In the genomic region with DNA sequence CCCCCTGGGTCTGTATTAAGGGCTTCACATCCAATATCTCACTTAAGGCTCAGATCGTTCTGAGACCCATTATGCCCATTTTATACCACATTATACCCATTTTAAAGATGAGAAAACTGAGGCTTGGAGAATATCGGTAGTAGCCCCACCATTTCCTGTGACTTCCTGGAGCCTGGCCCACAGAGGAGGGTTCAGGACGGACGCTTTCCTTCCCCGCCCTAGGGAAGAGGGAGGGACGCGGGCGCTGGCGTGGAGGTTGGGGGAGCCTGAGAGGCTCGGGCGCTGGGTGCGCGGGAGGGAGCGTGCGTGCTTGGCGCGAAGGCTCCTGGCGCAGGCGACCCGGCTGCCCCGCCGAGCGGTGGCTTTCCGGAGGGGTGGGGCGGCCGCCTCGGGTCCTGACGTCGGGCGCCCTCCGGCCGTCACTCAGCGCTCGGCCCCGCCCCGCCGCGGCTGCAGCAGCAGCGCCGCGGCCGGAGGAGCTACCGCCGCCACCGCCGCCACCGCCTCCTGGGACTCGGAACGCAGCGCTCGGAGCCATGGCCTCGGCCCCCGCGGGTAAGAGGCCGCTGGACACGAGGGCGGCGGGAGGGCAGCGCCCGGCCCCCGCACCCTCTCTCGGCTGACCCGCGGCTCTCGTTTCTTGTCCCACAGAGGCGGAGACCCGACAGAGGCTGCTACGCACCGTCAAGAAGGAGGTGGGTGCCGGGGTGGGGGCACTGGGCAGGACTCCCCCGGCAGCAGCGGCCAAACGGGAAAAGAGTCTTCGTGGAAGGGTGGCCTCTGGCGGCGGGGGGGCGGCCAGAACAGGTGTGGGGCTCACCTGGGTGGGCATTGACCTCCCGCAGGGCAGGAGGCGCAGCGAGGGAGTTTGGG, we compare ENCODE assay signal across 8 cellular contexts. TPM values are rescaled to one million over a fixed set of nuclear protein-coding genes. Genes with fewer than 3 reads are reported as not detected.
DNase-seq lines count a peak whose midpoint lies in the region; ATAC-seq and TF ChIP-seq lines count a peak whose summit lies in the region.

A gene with protein sequence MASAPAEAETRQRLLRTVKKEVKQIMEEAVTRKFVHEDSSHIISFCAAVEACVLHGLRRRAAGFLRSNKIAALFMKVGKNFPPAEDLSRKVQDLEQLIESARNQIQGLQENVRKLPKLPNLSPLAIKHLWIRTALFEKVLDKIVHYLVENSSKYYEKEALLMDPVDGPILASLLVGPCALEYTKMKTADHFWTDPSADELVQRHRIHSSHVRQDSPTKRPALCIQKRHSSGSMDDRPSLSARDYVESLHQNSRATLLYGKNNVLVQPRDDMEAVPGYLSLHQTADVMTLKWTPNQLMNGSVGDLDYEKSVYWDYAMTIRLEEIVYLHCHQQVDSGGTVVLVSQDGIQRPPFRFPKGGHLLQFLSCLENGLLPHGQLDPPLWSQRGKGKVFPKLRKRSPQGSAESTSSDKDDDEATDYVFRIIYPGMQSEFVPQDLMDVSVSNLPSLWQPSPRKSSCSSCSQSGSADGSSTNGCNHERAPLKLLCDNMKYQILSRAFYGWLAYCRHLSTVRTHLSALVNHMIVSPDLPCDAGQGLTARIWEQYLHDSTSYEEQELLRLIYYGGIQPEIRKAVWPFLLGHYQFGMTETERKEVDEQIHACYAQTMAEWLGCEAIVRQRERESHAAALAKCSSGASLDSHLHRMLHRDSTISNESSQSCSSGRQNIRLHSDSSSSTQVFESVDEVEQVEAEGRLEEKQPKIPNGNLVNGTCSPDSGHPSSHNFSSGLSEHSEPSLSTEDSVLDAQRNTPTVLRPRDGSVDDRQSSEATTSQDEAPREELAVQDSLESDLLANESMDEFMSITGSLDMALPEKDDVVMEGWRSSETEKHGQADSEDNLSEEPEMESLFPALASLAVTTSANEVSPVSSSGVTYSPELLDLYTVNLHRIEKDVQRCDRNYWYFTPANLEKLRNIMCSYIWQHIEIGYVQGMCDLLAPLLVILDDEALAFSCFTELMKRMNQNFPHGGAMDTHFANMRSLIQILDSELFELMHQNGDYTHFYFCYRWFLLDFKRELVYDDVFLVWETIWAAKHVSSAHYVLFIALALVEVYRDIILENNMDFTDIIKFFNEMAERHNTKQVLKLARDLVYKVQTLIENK (plus strand): TSS at position 422 of the 873 bp plus-strand sequence. CDS start 115 bp downstream, at position 537.

- H3K4me3 Mint-ChIP-seq in stimulated activated naive CD8-positive, alpha-beta T cell treated with anti-CD3 and anti-CD28 coated beads, Interleukin-15, Interleukin-2, amounts not matched to agents 100 ng/mL and 50 ng/mL, for 24 hours: peak within 1 kb of the TSS; percentile 57

- no peaks in the 10 kb centered on the region for H3K36me3 ChIP-seq in ES-I3 (ENCODE audit: insufficient read depth, low read length)
- H3K36me3 ChIP-seq in HUES48 (ENCODE audit: control insufficient read depth, insufficient read depth, low read length): no peaks in the 10 kb centered on the region
- H3K36me3 ChIP-seq in neural cell (ENCODE audit: insufficient read depth, low read length): no peaks in the 10 kb centered on the region

- CTCF ChIA-PET in RWPE1 (lab: Yijun Ruan, JAX): no interaction called here

- H3K9me3 ChIP-seq in ES-I3 (ENCODE audit: control insufficient read depth, insufficient read depth, low read length): no peaks in the 10 kb centered on the region
- H3K9me3 ChIP-seq in HUES48 (ENCODE audit: control insufficient read depth, insufficient read depth, low read length): no peaks in the 10 kb centered on the region
- no peaks in the 10 kb centered on the region for H3K9me3 ChIP-seq in neural cell (ENCODE audit: low read length)

- no peak within 1 kb of the TSS for H3K27ac Mint-ChIP-seq in stimulated activated naive CD8-positive, alpha-beta T cell treated with anti-CD3 and anti-CD28 coated beads, Interleukin-15, Interleukin-2, amounts not matched to agents 100 ng/mL and 50 ng/mL, for 24 hours

- POLR2A ChIA-PET in RWPE1 (lab: Yijun Ruan, JAX; ENCODE audit: low non-redundant PET): no interaction called here

- no peaks in the 10 kb centered on the region for H3K9me2 ChIP-seq in neural cell (ENCODE audit: insufficient read depth, low read length)

- no peak for TF ChIP-seq CTCF in RWPE1 (conservative IDR thresholded peaks at IDR 0.05; ENCODE audit: low read depth)
- no peak for TF ChIP-seq CTCF in foreskin keratinocyte (conservative IDR thresholded peaks at IDR 0.05)
- TF ChIP-seq CTCF in neural cell (IDR thresholded peaks at IDR 0.05; ENCODE audit: poor library complexity, severe bottlenecking): peak; percentile 26

- peaks cover 27% of the 10 kb centered on the region for H3K4me1 Mint-ChIP-seq in stimulated activated naive CD8-positive, alpha-beta T cell treated with anti-CD3 and anti-CD28 coated beads, Interleukin-15, Interleukin-2, amounts not matched to agents 100 ng/mL and 50 ng/mL, for 24 hours (ENCODE audit: low read depth)

- H3K9me3 Mint-ChIP-seq in stimulated activated naive CD8-positive, alpha-beta T cell treated with anti-CD3 and anti-CD28 coated beads, Interleukin-15, Interleukin-2, amounts not matched to agents 100 ng/mL and 50 ng/mL, for 24 hours: no peaks in the 10 kb centered on the region

- H2AFZ ChIP-seq in neural cell (ENCODE audit: low read depth, low read length): peak within 1 kb of the TSS; percentile 90

- H3K9ac ChIP-seq in ES-I3 (ENCODE audit: low read depth, low read length) (peak within 1 kb of the TSS; percentile 74), HUES48 (ENCODE audit: low read depth, low read length) (peak within 1 kb of the TSS; percentile 32; the same call in 1 of the 2 replicates), neural cell (ENCODE audit: low read length) (peak within 1 kb of the TSS; percentile 83)

- H3K4me2 ChIP-seq in neural cell (ENCODE audit: low read length): peak within 1 kb of the TSS; percentile 60

- H3K4me1 ChIP-seq in ES-I3 (ENCODE audit: insufficient read depth, low read length) (peaks cover 7% of the 10 kb centered on the region), HUES48 (ENCODE audit: control insufficient read depth, insufficient read depth, low read length) (no peaks in the 10 kb centered on the region), foreskin keratinocyte (no peaks in the 10 kb centered on the region)

- DNase-seq in RWPE1 (ENCODE audit: low spot score) (peak; percentile 67), foreskin keratinocyte (peak in 1 of 2 donors; percentile 18), OCI-M2 (lab: John Stamatoyannopoulos, UW; ENCODE audit: unreplicated experiment) (no peak)
- peak; percentile 90 for DNase-seq in activated effector memory CD4-positive, alpha-beta T cell treated with anti-CD3 and anti-CD28 coated beads, Interleukin-2, amount 50 U/mL, for 16 hours

- ATAC-seq in foreskin keratinocyte: peak; percentile 72

- no peak for TF ChIP-seq EP300 in neural cell (conservative IDR thresholded peaks at IDR 0.05; ENCODE audit: poor library complexity, severe bottlenecking)

- H3K4me3 ChIP-seq in HUES48 (ENCODE audit: low read depth, low read length) (peak within 1 kb of the TSS; percentile 79), neural cell (ENCODE audit: low read length) (peak within 1 kb of the TSS; percentile 88)

- peaks cover 6% of the 10 kb centered on the region for H3F3A ChIP-seq in neural cell (ENCODE audit: insufficient read depth, low read length, poor library complexity, severe bottlenecking)

- H3K36me3 Mint-ChIP-seq in stimulated activated naive CD8-positive, alpha-beta T cell treated with anti-CD3 and anti-CD28 coated beads, Interleukin-15, Interleukin-2, amounts not matched to agents 100 ng/mL and 50 ng/mL, for 24 hours (ENCODE audit: low read depth): no peaks in the 10 kb centered on the region

- peak; percentile 16 for TF ChIP-seq RAD21 in neural cell (conservative IDR thresholded peaks at IDR 0.05)

- H3K27ac ChIP-seq in HUES48 (ENCODE audit: low read depth, low read length): no peak within 1 kb of the TSS
- no peak within 1 kb of the TSS for H3K27ac ChIP-seq in RWPE1
- H3K27ac ChIP-seq in foreskin keratinocyte: no peak within 1 kb of the TSS
- H3K27ac ChIP-seq in neural cell (ENCODE audit: low read length): peak within 1 kb of the TSS; percentile 59

- peaks cover 5% of the 10 kb centered on the region for H3K27me3 Mint-ChIP-seq in stimulated activated naive CD8-positive, alpha-beta T cell treated with anti-CD3 and anti-CD28 coated beads, Interleukin-15, Interleukin-2, amounts not matched to agents 100 ng/mL and 50 ng/mL, for 24 hours

- no peaks in the 10 kb centered on the region for H4K20me1 ChIP-seq in neural cell (ENCODE audit: insufficient read depth)

- no peaks in the 10 kb centered on the region for H3K79me2 ChIP-seq in neural cell (replicated peaks; ENCODE audit: insufficient read depth, low read length)

- H3K27me3 ChIP-seq in HUES48 (ENCODE audit: control insufficient read depth, insufficient read depth, low read length) (no peaks in the 10 kb centered on the region), foreskin keratinocyte (peaks cover 53% of the 10 kb centered on the region), neural cell (ENCODE audit: insufficient read depth, low read depth, low read length) (no peaks in the 10 kb centered on the region)

TF ChIP-seq in neural cell, 6 proteins besides CTCF, POLR2A, EP300 and RAD21 (continues in another document):
- TF ChIP-seq TAF1 (IDR thresholded peaks at IDR 0.05; ENCODE audit: low read depth) (peak; percentile 27), EZH2 (IDR thresholded peaks at IDR 0.05; ENCODE audit: borderline replicate concordance, insufficient read depth, low read length, poor library complexity, severe bottlenecking) (no peak), SMC3 (conservative IDR thresholded peaks at IDR 0.05; ENCODE audit: poor library complexity) (no peak), MXI1 (conservative IDR thresholded peaks at IDR 0.05; ENCODE audit: poor library complexity, severe bottlenecking) (peak; percentile 59)

RNA-seq across cellular contexts. Expression of the gene that starts here (rescaled TPM):
- not detected in 2 replicates for total RNA-seq in foreskin keratinocyte
- polyA plus RNA-seq in foreskin keratinocyte (not detected in 2 replicates), neural cell (7.5 and 9.2 TPM in 2 replicates)
- polyA minus RNA-seq in neural cell: 12.9 and 13.2 TPM in 2 replicates

Comparison
In these comparisons a context has a peak if more than half of its experiments do, and no peak if none do; other contexts are left out.
1. Peak in ATAC-seq in foreskin keratinocyte; RNA of the gene not detected or under 1 TPM.
2. H3K9ac ChIP-seq: peak in every context shown above with its lines; median percentile 83 in neural cell; 74 in ES-I3; 32 in HUES48.